ENCODE assay signal across 8 cellular contexts in genomic region chr1:177355575-177355974, GRCh38.
DNase-seq lines count a peak whose midpoint lies in the region; ATAC-seq and TF ChIP-seq lines count a peak whose summit lies in the region.

No MANE protein-coding gene starts in this region.

- in situ Hi-C loops in astrocyte of the cerebellum (cut with HindIII; ENCODE audit: low sequenced_read_pairs), result no loop called here

- WGBS in mesenchymal stem cell, result 18% methylated on average over 2 of the region's 2 CpGs

- no peaks in the 10 kb centered on the region for H3K9me3 Mint-ChIP-seq in activated CD4-positive, alpha-beta memory T cell treated with anti-CD3 and anti-CD28 coated beads for 36 hours
- peaks cover 3% of the 10 kb centered on the region for H3K9me3 Mint-ChIP-seq in CD4-positive, alpha-beta T cell

- H3K4ac ChIP-seq in mesenchymal stem cell (ENCODE audit: low read depth in 1 of 2, low read length in 2 of 2), result no peak overlapping the region

- peak; percentile 59 for TF ChIP-seq CTCF in astrocyte of the cerebellum (IDR thresholded peaks at IDR 0.05; ENCODE audit: low read depth, low read length, missing control alignments)
- no peak for TF ChIP-seq CTCF in CD4-positive, alpha-beta T cell (IDR thresholded peaks at IDR 0.05)

- H3K4me3 Mint-ChIP-seq in activated CD4-positive, alpha-beta memory T cell treated with anti-CD3 and anti-CD28 coated beads for 36 hours, result no peak overlapping the region
- no peak overlapping the region for H3K4me3 Mint-ChIP-seq in CD4-positive, alpha-beta T cell

- no peak overlapping the region for H2BK120ac ChIP-seq in mesenchymal stem cell (ENCODE audit: low read depth, low read length)

- peaks cover 2% of the 10 kb centered on the region for H3K27me3 Mint-ChIP-seq in activated CD4-positive, alpha-beta memory T cell treated with anti-CD3 and anti-CD28 coated beads for 36 hours
- no peaks in the 10 kb centered on the region for H3K27me3 Mint-ChIP-seq in CD4-positive, alpha-beta T cell

- peak; percentile 51 for DNase-seq in D341Med (ENCODE audit: low spot score)
- DNase-seq in astrocyte of the cerebellum (ENCODE audit: low read depth), result peak; percentile 11
- DNase-seq in mesenchymal stem cell, result peak; percentile 49
- no peak for DNase-seq in DMS79 treated with DMSO at 0.1 percent for 48 hours (lab: John Stamatoyannopoulos, UW)
- DNase-seq in activated CD4-positive, alpha-beta memory T cell treated with anti-CD3 and anti-CD28 coated beads for 36 hours, result no peak
- DNase-seq in activated effector memory CD4-positive, alpha-beta T cell treated with anti-CD3 and anti-CD28 coated beads, Interleukin-2, amount 50 U/mL, for 16 hours, result no peak
- no peak for DNase-seq in CD4-positive, alpha-beta T cell

- no peak overlapping the region for H4K91ac ChIP-seq in mesenchymal stem cell (ENCODE audit: low read length)

- H3K79me1 ChIP-seq in mesenchymal stem cell (replicated peaks; ENCODE audit: low read length, poor library complexity, severe bottlenecking), result no peaks in the 10 kb centered on the region

- no peak overlapping the region for H2BK5ac ChIP-seq in mesenchymal stem cell (ENCODE audit: low read depth, low read length, poor library complexity, severe bottlenecking)

- H3K4me1 Mint-ChIP-seq in activated CD4-positive, alpha-beta memory T cell treated with anti-CD3 and anti-CD28 coated beads for 36 hours (ENCODE audit: low read depth), result no peaks in the 10 kb centered on the region
- no peaks in the 10 kb centered on the region for H3K4me1 Mint-ChIP-seq in CD4-positive, alpha-beta T cell (ENCODE audit: low read depth)

- H3K23ac ChIP-seq in mesenchymal stem cell (ENCODE audit: low read length in 2 of 2), result no peak overlapping the region

- no peak overlapping the region for H3K4me3 ChIP-seq in astrocyte of the cerebellum (ENCODE audit: low read depth, low read length)
- H3K4me3 ChIP-seq in mesenchymal stem cell (ENCODE audit: insufficient read depth in 1 of 2, low read depth in 1 of 2, low read length in 2 of 2), result no peak overlapping the region

- CTCF ChIA-PET in activated CD4-positive, alpha-beta memory T cell treated with anti-CD3 and anti-CD28 coated beads for 36 hours (lab: Charles Lee), result interaction anchor here (1.1 kb wide), 1 partner anchor 475 kb away, joined by 3 read pairs; no protein-coding TSS in a partner anchor
- CTCF ChIA-PET in CD4-positive, alpha-beta T cell (lab: Charles Lee), result no interaction called here

- no peak overlapping the region for H3K14ac ChIP-seq in mesenchymal stem cell (ENCODE audit: low read length in 2 of 2)

- peaks cover 2% of the 10 kb centered on the region for H3K4me1 ChIP-seq in mesenchymal stem cell (ENCODE audit: control insufficient read depth, insufficient read depth, low read depth, low read length)

- peaks cover 2 to 28% of the 10 kb centered on the region in 2 experiments for H3K27me3 ChIP-seq in mesenchymal stem cell (ENCODE audit: control insufficient read depth in 1 of 2, insufficient read depth in 1 of 2, low read length in 2 of 2)
- no peaks in the 10 kb centered on the region for H3K27me3 ChIP-seq in CD4-positive, alpha-beta T cell (ENCODE audit: control insufficient read depth, insufficient read depth, low read length)

- peak; percentile 47 for ATAC-seq in HG02798 (IDR thresholded peaks at IDR 0.05; ENCODE audit: poor library complexity, unreplicated experiment)
- no peak for ATAC-seq in CD4-positive, alpha-beta T cell (ENCODE audit: poor library complexity)

- no peak overlapping the region for H3K27ac ChIP-seq in mesenchymal stem cell (ENCODE audit: low read length, poor library complexity, severe bottlenecking)
- no peak overlapping the region for H3K27ac ChIP-seq in CD4-positive, alpha-beta T cell (ENCODE audit: low read depth, low read length)

- no peaks in the 10 kb centered on the region for H3K36me3 Mint-ChIP-seq in activated CD4-positive, alpha-beta memory T cell treated with anti-CD3 and anti-CD28 coated beads for 36 hours
- H3K36me3 Mint-ChIP-seq in CD4-positive, alpha-beta T cell (ENCODE audit: low read depth), result no peaks in the 10 kb centered on the region

- H3K18ac ChIP-seq in mesenchymal stem cell (ENCODE audit: low read depth in 1 of 2, low read length in 2 of 2), result no peak overlapping the region

- H2AK5ac ChIP-seq in mesenchymal stem cell (ENCODE audit: low read length, severe bottlenecking), result no peak overlapping the region

- H4K8ac ChIP-seq in mesenchymal stem cell (ENCODE audit: low read length), result no peak overlapping the region

- no peak overlapping the region for H2AFZ ChIP-seq in mesenchymal stem cell (ENCODE audit: low read depth, low read length)

- POLR2A ChIA-PET in activated CD4-positive, alpha-beta memory T cell treated with anti-CD3 and anti-CD28 coated beads for 36 hours (lab: Charles Lee), result no interaction called here
- POLR2A ChIA-PET in CD4-positive, alpha-beta T cell (lab: Charles Lee), result no interaction called here

- peak overlapping the region in 1 of 2 experiments; percentile 46 for H2BK12ac ChIP-seq in mesenchymal stem cell (ENCODE audit: low read length in 2 of 2)

- no peaks in the 10 kb centered on the region for H3K36me3 ChIP-seq in mesenchymal stem cell (ENCODE audit: control insufficient read depth in 1 of 2, insufficient read depth in 2 of 2, low read depth in 1 of 2, low read length in 2 of 2)

- no peak overlapping the region for H3K9ac ChIP-seq in mesenchymal stem cell (ENCODE audit: low read length)

- no peaks in the 10 kb centered on the region for H3K9me3 ChIP-seq in mesenchymal stem cell (ENCODE audit: control insufficient read depth, low read length)
- no peaks in the 10 kb centered on the region for H3K9me3 ChIP-seq in CD4-positive, alpha-beta T cell (ENCODE audit: control insufficient read depth, low read length)

- intact Hi-C loops in activated CD4-positive, alpha-beta memory T cell treated with anti-CD3 and anti-CD28 coated beads for 36 hours (cut with micrococcal nuclease), result no loop called here
- intact Hi-C loops in CD4-positive, alpha-beta T cell (cut with DNase I, micrococcal nuclease), result no loop called here

- H3K4me2 ChIP-seq in mesenchymal stem cell (ENCODE audit: low read length, poor library complexity, severe bottlenecking), result no peak overlapping the region

- H2BK15ac ChIP-seq in mesenchymal stem cell (ENCODE audit: low read depth, poor library complexity, severe bottlenecking), result no peak overlapping the region

- H3K27ac Mint-ChIP-seq in activated CD4-positive, alpha-beta memory T cell treated with anti-CD3 and anti-CD28 coated beads for 36 hours, result no peak overlapping the region
- no peak overlapping the region for H3K27ac Mint-ChIP-seq in CD4-positive, alpha-beta T cell

Comparison
In these comparisons a context has a peak if more than half of its experiments do, and no peak if none do; other contexts are left out.
1. DNase-seq: peak in D341Med (single experiment), astrocyte of the cerebellum (single experiment) and mesenchymal stem cell (single experiment); none in DMS79 treated with DMSO at 0.1 percent for 48 hours (single experiment), activated CD4-positive, alpha-beta memory T cell treated with anti-CD3 and anti-CD28 coated beads for 36 hours (single experiment), activated effector memory CD4-positive, alpha-beta T cell treated with anti-CD3 and anti-CD28 coated beads, Interleukin-2, amount 50 U/mL, for 16 hours (single experiment) and CD4-positive, alpha-beta T cell (0 of 10).